ENCODE assay signal across 9 cellular contexts in genomic region chr11:35162795-35163194, GRCh38. TPM values are rescaled to one million over a fixed set of nuclear protein-coding genes. Genes with fewer than 3 reads are reported as not detected.
DNase-seq lines count a peak whose midpoint lies in the region; ATAC-seq, FAIRE-seq and TF ChIP-seq lines count a peak whose summit lies in the region.
"Had no signal": no experiment of that assay in that cellular context is flagged by ENCODE, and none has a peak within 500 bp of the region (broad histone marks: within the 10 kb centered on the region; RNA-seq: fewer than 3 reads in every experiment).

No MANE protein-coding gene starts in this region.

- intact Hi-C loops in uterus (cut with DNase I; ENCODE audit: low total_unique reads): no loop called here

- FAIRE-seq in keratinocyte (lab: Jason Lieb, UNC): no peak

- H3K9me1 ChIP-seq in keratinocyte (ENCODE audit: control insufficient read depth, extremely low read depth, insufficient read depth, low read length): peaks cover 2% of the 10 kb centered on the region

- CTCF ChIA-PET in activated CD8-positive, alpha-beta T cell treated with anti-CD3 and anti-CD28 coated beads, Interleukin-2, amount 10 ng/mL, durations not matched to agents 7 days and 5 days (lab: Charles Lee): interaction anchor here (0.6 to 13.5 kb wide), 23 partner anchors 8 to 247 kb away, joined by 3 to 218 read pairs (median 6); partner anchors contain the start of gene CD44

- H2AFZ ChIP-seq in keratinocyte (ENCODE audit: control insufficient read depth, low read length): no peak overlapping the region

- peaks cover 95% of the 10 kb centered on the region for H3K79me2 ChIP-seq in keratinocyte (ENCODE audit: control insufficient read depth, insufficient read depth, low read length)

- H3K27me3 ChIP-seq in keratinocyte (ENCODE audit: control insufficient read depth, extremely low read depth, insufficient read depth, low read length): no peaks in the 10 kb centered on the region
- H3K27me3 ChIP-seq in uterus: no peaks in the 10 kb centered on the region

- H3K27ac ChIP-seq in keratinocyte (ENCODE audit: control insufficient read depth, insufficient read depth, low read length) (peak overlapping the region; percentile 87), uterus (peak overlapping the region; percentile 46 to 74)

- no peak overlapping the region for H3K4me2 ChIP-seq in keratinocyte (ENCODE audit: control insufficient read depth, extremely low read depth, insufficient read depth, low read depth, low read length)

- no peak for DNase-seq in activated naive CD4-positive, alpha-beta T cell treated with anti-CD3 and anti-CD28 coated beads, Interleukin-2, amount 50 U/mL, for 16 hours
- peak; percentile 18 for DNase-seq in activated CD8-positive, alpha-beta T cell treated with anti-CD3 and anti-CD28 coated beads, Interleukin-2, amount 10 ng/mL, durations not matched to agents 7 days and 5 days
- DNase-seq in keratinocyte (ENCODE audit: low read depth, low spot score) (no peak), uterus (no peak), iPS-NIHi11 (ENCODE audit: low spot score) (no peak)
- DNase-seq: activated T-cell treated with anti-CD3 and anti-CD28 coated beads for 4 hours had no signal

- H3K27me3 Mint-ChIP-seq in activated naive CD4-positive, alpha-beta T cell treated with anti-CD3 and anti-CD28 coated beads, Interleukin-2, amount 50 U/mL, for 24 hours: no peaks in the 10 kb centered on the region
- no peaks in the 10 kb centered on the region for H3K27me3 Mint-ChIP-seq in activated CD8-positive, alpha-beta T cell treated with anti-CD3 and anti-CD28 coated beads, Interleukin-2, amount 10 ng/mL, durations not matched to agents 7 days and 5 days (ENCODE audit: low read depth)

- TF ChIP-seq POLR2A in uterus (IDR thresholded peaks at IDR 0.05): no peak

- no peak overlapping the region for H3K9ac ChIP-seq in keratinocyte (ENCODE audit: control insufficient read depth, extremely low read depth, insufficient read depth, low read length)

- H3K9me3 ChIP-seq in keratinocyte (ENCODE audit: control insufficient read depth, low read depth, low read length) (no peaks in the 10 kb centered on the region), uterus (no peaks in the 10 kb centered on the region)

- peaks cover 100% of the 10 kb centered on the region for H3K4me1 Mint-ChIP-seq in activated naive CD4-positive, alpha-beta T cell treated with anti-CD3 and anti-CD28 coated beads, Interleukin-2, amount 50 U/mL, for 24 hours
- H3K4me1 Mint-ChIP-seq in activated CD8-positive, alpha-beta T cell treated with anti-CD3 and anti-CD28 coated beads, Interleukin-2, amount 10 ng/mL, durations not matched to agents 7 days and 5 days (ENCODE audit: low read depth): peaks cover 100% of the 10 kb centered on the region

- TF ChIP-seq CTCF in keratinocyte (optimal IDR thresholded peaks at IDR 0.05 in 1 of 3, IDR thresholded peaks at IDR 0.05 in 1 of 3, conservative IDR thresholded peaks at IDR 0.05 in 1 of 3; ENCODE audit: extremely low read depth in 1 of 3, insufficient read depth in 2 of 3, low read length in 3 of 3) (no peak), uterus (IDR thresholded peaks at IDR 0.05) (no peak)

- H3K27ac Mint-ChIP-seq in activated naive CD4-positive, alpha-beta T cell treated with anti-CD3 and anti-CD28 coated beads, Interleukin-2, amount 50 U/mL, for 24 hours: peak overlapping the region; percentile 88
- peak overlapping the region; percentile 99 for H3K27ac Mint-ChIP-seq in activated CD8-positive, alpha-beta T cell treated with anti-CD3 and anti-CD28 coated beads, Interleukin-2, amount 10 ng/mL, durations not matched to agents 7 days and 5 days

- dilution Hi-C loops in keratinocyte (cut with MboI; ENCODE audit: extremely low pct_ligation_motif_present, low sequenced_read_pairs): no loop called here

- no peak for ATAC-seq in activated CD8-positive, alpha-beta T cell treated with anti-CD3 and anti-CD28 coated beads, Interleukin-2, amount 10 ng/mL, durations not matched to agents 7 days and 5 days
- ATAC-seq in GM21825 (IDR thresholded peaks at IDR 0.05; ENCODE audit: unreplicated experiment) (no peak), HG03565 (IDR thresholded peaks at IDR 0.05; ENCODE audit: unreplicated experiment) (no peak)

- H3K9me3 Mint-ChIP-seq in activated naive CD4-positive, alpha-beta T cell treated with anti-CD3 and anti-CD28 coated beads, Interleukin-2, amount 50 U/mL, for 24 hours: no peaks in the 10 kb centered on the region
- H3K9me3 Mint-ChIP-seq in activated CD8-positive, alpha-beta T cell treated with anti-CD3 and anti-CD28 coated beads, Interleukin-2, amount 10 ng/mL, durations not matched to agents 7 days and 5 days (ENCODE audit: insufficient read depth): no peaks in the 10 kb centered on the region

- H3K4me3 Mint-ChIP-seq in activated naive CD4-positive, alpha-beta T cell treated with anti-CD3 and anti-CD28 coated beads, Interleukin-2, amount 50 U/mL, for 24 hours: peak overlapping the region; percentile 76
- no peak overlapping the region for H3K4me3 Mint-ChIP-seq in activated CD8-positive, alpha-beta T cell treated with anti-CD3 and anti-CD28 coated beads, Interleukin-2, amount 10 ng/mL, durations not matched to agents 7 days and 5 days

- H3K36me3 Mint-ChIP-seq in activated naive CD4-positive, alpha-beta T cell treated with anti-CD3 and anti-CD28 coated beads, Interleukin-2, amount 50 U/mL, for 24 hours: peaks cover 40% of the 10 kb centered on the region
- peaks cover 82% of the 10 kb centered on the region for H3K36me3 Mint-ChIP-seq in activated CD8-positive, alpha-beta T cell treated with anti-CD3 and anti-CD28 coated beads, Interleukin-2, amount 10 ng/mL, durations not matched to agents 7 days and 5 days (ENCODE audit: low read depth)

- POLR2A ChIA-PET in activated CD8-positive, alpha-beta T cell treated with anti-CD3 and anti-CD28 coated beads, Interleukin-2, amount 10 ng/mL, durations not matched to agents 7 days and 5 days (lab: Charles Lee): interaction anchor here (0.9 to 5.7 kb wide), 10 partner anchors 9 to 116 kb away, joined by 3 to 61 read pairs (median 4); partner anchors contain the start of gene CD44

- H3K4me3 ChIP-seq in keratinocyte (ENCODE audit: control insufficient read depth in 2 of 3, extremely low read depth in 1 of 3, insufficient read depth in 2 of 3, low read depth in 1 of 3, low read length in 3 of 3) (no peak overlapping the region), uterus (no peak overlapping the region)

- H3K36me3 ChIP-seq in keratinocyte (ENCODE audit: control insufficient read depth in 2 of 2, extremely low read depth in 1 of 2, insufficient read depth in 2 of 2, low read length in 2 of 2) (peaks cover 17 to 40% of the 10 kb centered on the region in 2 experiments), uterus (no peaks in the 10 kb centered on the region)

- H3K4me1 ChIP-seq in keratinocyte (ENCODE audit: control insufficient read depth, extremely low read depth, insufficient read depth, low read length) (peaks cover 100% of the 10 kb centered on the region), uterus (peaks cover 3 to 21% of the 10 kb centered on the region in 2 donors)

- peaks cover 3% of the 10 kb centered on the region for H4K20me1 ChIP-seq in keratinocyte (ENCODE audit: control insufficient read depth, extremely low read depth, insufficient read depth, low read length)

RNA-seq across cellular contexts. Expression of gene CD44, which starts 23.8 kb away (rescaled TPM):
- 100 to 1,000 TPM; 398 to 399 TPM for total RNA-seq in activated CD8-positive, alpha-beta T cell treated with anti-CD3 and anti-CD28 coated beads, Interleukin-2, amount 10 ng/mL, durations not matched to agents 7 days and 5 days
- 1,621 to 2,271 TPM (median 2,038 TPM) in 3 replicates for polyA plus RNA-seq in keratinocyte
- polyA plus RNA-seq in keratinocyte (2011; ENCODE audit: low read depth): 1,899 TPM
- polyA plus RNA-seq in keratinocyte (2011; cell fraction: cytosol; rRNA removed): 704 and 1,157 TPM in 2 replicates
- 3,164 and 3,631 TPM in 2 replicates for polyA plus RNA-seq in keratinocyte (2011; cell fraction: nucleus; rRNA removed)
- polyA plus RNA-seq in keratinocyte (2012; ENCODE audit: low replicate concordance): 637 and 1,345 TPM in 2 replicates
- 1,693 to 2,971 TPM (median 2,836 TPM) in 3 replicates for polyA minus RNA-seq in keratinocyte
- polyA minus RNA-seq in keratinocyte (2011; cell fraction: cytosol; rRNA and poly(A)+ RNA removed): 1,343 TPM
- 2,671 and 5,354 TPM in 2 replicates for polyA minus RNA-seq in keratinocyte (2011; cell fraction: nucleus; rRNA and poly(A)+ RNA removed)
- total RNA-seq in uterus: 100 to 1,000 TPM; 135 to 636 (median 397) TPM
